8 cellular contexts compared by ENCODE assay signal in genomic region chr1:39406533-39407478, GRCh38.
DNase-seq lines count a peak whose midpoint lies in the region; ATAC-seq and TF ChIP-seq lines count a peak whose summit lies in the region.

No MANE protein-coding gene starts in this region.

- no peak for DNase-seq in activated CD8-positive, alpha-beta T cell treated with anti-CD3 and anti-CD28 coated beads for 36 hours
- DNase-seq in glutamatergic neuron (no peak), smooth muscle cell (lab: John Stamatoyannopoulos, UW; ENCODE audit: unreplicated experiment) (no peak), A172 (ENCODE audit: low spot score) (no peak), inferior parietal cortex (ENCODE audit: extremely low spot score) (no peak), NCI-H187 (lab: John Stamatoyannopoulos, UW) (no peak)

- H3K27me3 ChIP-seq in HUES48 (ENCODE audit: control insufficient read depth, insufficient read depth, low read length) (no peaks in the 10 kb centered on the region), smooth muscle cell (ENCODE audit: low read depth) (no peaks in the 10 kb centered on the region)

- peaks cover 27% of the 10 kb centered on the region for H3F3A ChIP-seq in smooth muscle cell (ENCODE audit: low read depth)

- H3K4me1 Mint-ChIP-seq in activated CD8-positive, alpha-beta T cell treated with anti-CD3 and anti-CD28 coated beads for 36 hours (ENCODE audit: low read depth) = peaks cover 58% of the 10 kb centered on the region
- peaks cover 31% of the 10 kb centered on the region for H3K4me1 Mint-ChIP-seq in glutamatergic neuron (ENCODE audit: low read depth, unreplicated experiment)

- ATAC-seq in activated CD8-positive, alpha-beta T cell treated with anti-CD3 and anti-CD28 coated beads for 36 hours = no peak
- ATAC-seq in GM21360 (IDR thresholded peaks at IDR 0.05; ENCODE audit: unreplicated experiment) = no peak

- H4K20me1 ChIP-seq in smooth muscle cell (ENCODE audit: low read depth) = peaks cover 62% of the 10 kb centered on the region

- peaks cover 70% of the 10 kb centered on the region for H3K79me2 ChIP-seq in smooth muscle cell (ENCODE audit: low read depth)

- H2AFZ ChIP-seq in smooth muscle cell (ENCODE audit: low read depth) = no peak overlapping the region

- peaks cover 29% of the 10 kb centered on the region for H3K4me1 ChIP-seq in HUES48 (ENCODE audit: control insufficient read depth, insufficient read depth, low read length)
- H3K4me1 ChIP-seq in smooth muscle cell (ENCODE audit: low read depth) = peaks cover 38% of the 10 kb centered on the region

- H3K36me3 ChIP-seq in HUES48 (ENCODE audit: control insufficient read depth, insufficient read depth, low read length) (peaks cover 3% of the 10 kb centered on the region; the same call in 1 of the 2 replicates), smooth muscle cell (ENCODE audit: low read depth) (no peaks in the 10 kb centered on the region)

- H3K27me3 Mint-ChIP-seq in activated CD8-positive, alpha-beta T cell treated with anti-CD3 and anti-CD28 coated beads for 36 hours = no peaks in the 10 kb centered on the region
- H3K27me3 Mint-ChIP-seq in glutamatergic neuron (ENCODE audit: unreplicated experiment) = peaks cover 13% of the 10 kb centered on the region

- H3K4me3 Mint-ChIP-seq in activated CD8-positive, alpha-beta T cell treated with anti-CD3 and anti-CD28 coated beads for 36 hours = peak overlapping the region; percentile 80
- peak overlapping the region; percentile 91 for H3K4me3 Mint-ChIP-seq in glutamatergic neuron (ENCODE audit: unreplicated experiment)

- no peaks in the 10 kb centered on the region for H3K9me3 ChIP-seq in HUES48 (ENCODE audit: control insufficient read depth, insufficient read depth, low read length)
- no peaks in the 10 kb centered on the region for H3K9me3 ChIP-seq in smooth muscle cell (replicated peaks; ENCODE audit: low read depth)

- H3K9ac ChIP-seq in HUES48 (ENCODE audit: low read depth, low read length) (no peak overlapping the region), smooth muscle cell (ENCODE audit: low read depth) (peak overlapping the region; percentile 73)

- POLR2A ChIA-PET in activated CD8-positive, alpha-beta T cell treated with anti-CD3 and anti-CD28 coated beads for 36 hours (lab: Charles Lee) = interaction anchor here (1.5 kb wide), 1 partner anchor 219 kb away, joined by 5 read pairs; no protein-coding TSS in a partner anchor

- 56% methylated on average over 7 of the region's 7 CpGs for WGBS in smooth muscle cell (ENCODE audit: low lambda C conversion rate)

- peak overlapping the region; percentile 14 for H3K27ac Mint-ChIP-seq in activated CD8-positive, alpha-beta T cell treated with anti-CD3 and anti-CD28 coated beads for 36 hours
- H3K27ac Mint-ChIP-seq in glutamatergic neuron (ENCODE audit: unreplicated experiment) = peak overlapping the region; percentile 90

- H3K27ac ChIP-seq in HUES48 (ENCODE audit: low read depth, low read length) (peak overlapping the region; percentile 94), smooth muscle cell (ENCODE audit: low read depth) (peak overlapping the region; percentile 75)

- intact Hi-C loops in activated CD8-positive, alpha-beta T cell treated with anti-CD3 and anti-CD28 coated beads for 36 hours (cut with micrococcal nuclease) = loop anchor here (10.0 kb wide), 1 partner anchor 212 kb away; no protein-coding TSS in a partner anchor

- peaks cover 15% of the 10 kb centered on the region for H3K36me3 Mint-ChIP-seq in activated CD8-positive, alpha-beta T cell treated with anti-CD3 and anti-CD28 coated beads for 36 hours (ENCODE audit: low read depth)
- H3K36me3 Mint-ChIP-seq in glutamatergic neuron (ENCODE audit: unreplicated experiment) = no peaks in the 10 kb centered on the region

- CTCF ChIA-PET in activated CD8-positive, alpha-beta T cell treated with anti-CD3 and anti-CD28 coated beads for 36 hours (lab: Charles Lee) = interaction anchor here (1.0 to 1.5 kb wide), 3 partner anchors 8 to 214 kb away, joined by 3 to 4 read pairs (median 3); no protein-coding TSS in a partner anchor

- no peaks in the 10 kb centered on the region for H3K9me3 Mint-ChIP-seq in activated CD8-positive, alpha-beta T cell treated with anti-CD3 and anti-CD28 coated beads for 36 hours
- H3K9me3 Mint-ChIP-seq in glutamatergic neuron (ENCODE audit: unreplicated experiment) = peaks cover 31% of the 10 kb centered on the region

- H3K4me2 ChIP-seq in smooth muscle cell = peak overlapping the region; percentile 95

- H3K4me3 ChIP-seq in HUES48 (ENCODE audit: low read depth, low read length) (no peak overlapping the region), smooth muscle cell (peak overlapping the region; percentile 91)

- TF ChIP-seq CTCF in activated CD8-positive, alpha-beta T cell treated with anti-CD3 and anti-CD28 coated beads for 36 hours (IDR thresholded peaks at IDR 0.05) = no peak
- TF ChIP-seq CTCF in glutamatergic neuron (IDR thresholded peaks at IDR 0.05; ENCODE audit: partially characterized antibody, unreplicated experiment) (no peak), smooth muscle cell (IDR thresholded peaks at IDR 0.05; ENCODE audit: borderline replicate concordance, insufficient read depth, poor library complexity, severe bottlenecking) (no peak)
